Comparison of ENCODE assay signal across 1 cellular context in genomic region chr20:45154183-45154582, GRCh38.
TF ChIP-seq lines count a peak whose summit lies in the region.

No MANE protein-coding gene starts in this region.

TF ChIP-seq in HCT116, 20 proteins besides CTCF, POLR2A, EP300 and RAD21 (continued from another document):
- TF ChIP-seq MAX (IDR thresholded peaks at IDR 0.05) (no peak), ELF1 (IDR thresholded peaks at IDR 0.05; ENCODE audit: borderline replicate concordance, low read depth) (no peak), EGR1 (IDR thresholded peaks at IDR 0.05; ENCODE audit: low read depth) (no peak), JUND (IDR thresholded peaks at IDR 0.05) (no peak), FOSL1 (IDR thresholded peaks at IDR 0.05; ENCODE audit: low read depth) (no peak), SIN3A (IDR thresholded peaks at IDR 0.05; ENCODE audit: low read depth) (no peak), ATF3 (IDR thresholded peaks at IDR 0.05) (no peak), SP1 (IDR thresholded peaks at IDR 0.05; ENCODE audit: low read depth) (no peak), ZNF274 (IDR thresholded peaks at IDR 0.05; ENCODE audit: low read depth, low read length) (no peak), CEBPB (IDR thresholded peaks at IDR 0.05; ENCODE audit: low read depth) (no peak)
